ENCODE assay signal across 19 cellular contexts in genomic region chr13:49502954-49503353, GRCh38. TPM values are rescaled to one million over a fixed set of nuclear protein-coding genes. Genes with fewer than 3 reads are reported as not detected.
A peak's percentile ranks its signal among the peaks of the same experiment; 100 is the strongest.
DNase-seq lines count a peak whose midpoint lies in the region; ATAC-seq and TF ChIP-seq lines count a peak whose summit lies in the region.
"Had no signal": no experiment of that assay in that cellular context is flagged by ENCODE, and none has a peak within 500 bp of the region (broad histone marks: within the 10 kb centered on the region; RNA-seq: fewer than 3 reads in every experiment).

No MANE protein-coding gene starts in this region.

- H3K9me3 ChIP-seq in heart left ventricle (no peaks in the 10 kb centered on the region), right atrium auricular region (no peaks in the 10 kb centered on the region), right cardiac atrium (ENCODE audit: control insufficient read depth, low read length) (no peaks in the 10 kb centered on the region), transverse colon (no peaks in the 10 kb centered on the region), SJCRH30 (replicated peaks) (no peaks in the 10 kb centered on the region)
- H3K9me3 ChIP-seq: gastrocnemius medialis, spleen had no signal

- no peak overlapping the region for H3K4me3 ChIP-seq in heart left ventricle
- no peak overlapping the region for H3K4me3 ChIP-seq in right atrium auricular region
- no peak overlapping the region for H3K4me3 ChIP-seq in choroid plexus epithelial cell (ENCODE audit: low read depth, low read length)
- no peak overlapping the region for H3K4me3 ChIP-seq in right cardiac atrium (ENCODE audit: low read length)
- no peak overlapping the region for H3K4me3 ChIP-seq in transverse colon
- H3K4me3 ChIP-seq in SJCRH30 = no peak overlapping the region
- H3K4me3 ChIP-seq: gastrocnemius medialis, spleen had no signal

- H3K27ac ChIP-seq in heart left ventricle (peak overlapping the region in 3 of 12 donors; percentile 7 to 37 (median 11)), right atrium auricular region (no peak overlapping the region), right cardiac atrium (ENCODE audit: low read length) (no peak overlapping the region), transverse colon (no peak overlapping the region), SJCRH30 (no peak overlapping the region)
- H3K27ac ChIP-seq: brain microvascular endothelial cell, gastrocnemius medialis had no signal

- ATAC-seq in heart left ventricle (peak in 3 of 4 donors; percentile 26 to 53 (median 53)), right cardiac atrium (peak; percentile 32 to 58), HG03095 (IDR thresholded peaks at IDR 0.05; ENCODE audit: unreplicated experiment) (no peak)

- TF ChIP-seq EP300 in transverse colon (IDR thresholded peaks at IDR 0.05; ENCODE audit: low read depth) = no peak

- H3K27me3 ChIP-seq in heart left ventricle (no peaks in the 10 kb centered on the region), right atrium auricular region (no peaks in the 10 kb centered on the region), right cardiac atrium (ENCODE audit: control insufficient read depth, insufficient read depth) (no peaks in the 10 kb centered on the region), transverse colon (no peaks in the 10 kb centered on the region), SJCRH30 (no peaks in the 10 kb centered on the region)
- H3K27me3 ChIP-seq: brain microvascular endothelial cell, gastrocnemius medialis, spleen had no signal

- intact Hi-C loops in heart left ventricle (cut with DNase I) = no loop called here
- intact Hi-C loops in right cardiac atrium (cut with DNase I) = no loop called here
- intact Hi-C loops in transverse colon (cut with DNase I; ENCODE audit: low total_unique reads) = no loop called here

- H3K4me1 ChIP-seq in heart left ventricle (peaks cover 0 to 32% (median 0%) of the 10 kb centered on the region in 12 donors), right atrium auricular region (no peaks in the 10 kb centered on the region), right cardiac atrium (ENCODE audit: control insufficient read depth, insufficient read depth, low read length) (peaks cover 3% of the 10 kb centered on the region), transverse colon (peaks cover 0 to 9% (median 0%) of the 10 kb centered on the region in 4 donors), SJCRH30 (peaks cover 20% of the 10 kb centered on the region)
- H3K4me1 ChIP-seq: gastrocnemius medialis had no signal

- 38 to 56% (median 43%) methylated on average over 9 of the region's 9 CpGs for WGBS in heart left ventricle, 4 donors
- WGBS in right cardiac atrium = 50% methylated on average over 9 of the region's 9 CpGs
- WGBS in transverse colon (ENCODE audit: low coverage in 1 of 2), 2 donors = 75 to 79% methylated on average over 8 to 9 of the region's 9 CpGs

- DNase-seq in heart left ventricle (peak in 2 of 5 donors; percentile 21 to 36), right atrium auricular region (ENCODE audit: low spot score) (no peak), choroid plexus epithelial cell (ENCODE audit: low read depth) (peak; percentile 90), right cardiac atrium (peak in 1 of 3 donors; percentile 41), transverse colon (peak; percentile 8), SJCRH30 (no peak), D341Med (ENCODE audit: low spot score) (no peak)
- DNase-seq: activated CD4-positive, CD25-positive, alpha-beta regulatory T cell; activated naive CD4-positive, alpha-beta T cell; brain microvascular endothelial cell; effector CD4-positive, alpha-beta T cell; immature natural killer cell; KG1; mesendoderm; NCI-H1417 treated with DMSO at 0.1 percent for 48 hours; spleen; stimulated activated naive CD4-positive, alpha-beta T cell treated with Interleukin-2 at 50 U/mL for 16 hours had no signal

- in situ Hi-C loops in transverse colon (cut with MboI; ENCODE audit: low pct_ligation_motif_present in 1 of 4, low pct_unique_long_range_greater_than_20kb in 1 of 4, low sequenced_read_pairs in 3 of 4) = no loop called here

- TF ChIP-seq CTCF in heart left ventricle (IDR thresholded peaks at IDR 0.05) (no peak), right atrium auricular region (IDR thresholded peaks at IDR 0.05) (no peak), choroid plexus epithelial cell (conservative IDR thresholded peaks at IDR 0.05; ENCODE audit: low read depth, low read length) (no peak), transverse colon (IDR thresholded peaks at IDR 0.05) (no peak)

- no peak for TF ChIP-seq POLR2A in heart left ventricle (IDR thresholded peaks at IDR 0.05)
- TF ChIP-seq POLR2A in transverse colon (IDR thresholded peaks at IDR 0.05) = no peak

- H3K36me3 ChIP-seq in heart left ventricle (peaks cover 0 to 36% (median 9%) of the 10 kb centered on the region in 9 donors), right atrium auricular region (no peaks in the 10 kb centered on the region), transverse colon (peaks cover 0 to 4% (median 0%) of the 10 kb centered on the region in 4 donors), SJCRH30 (no peaks in the 10 kb centered on the region)
- H3K36me3 ChIP-seq: brain microvascular endothelial cell, gastrocnemius medialis had no signal

RNA-seq across cellular contexts. Expression of gene PHF11, which starts 7.2 kb away (rescaled TPM):
- total RNA-seq in heart left ventricle (10 to 100 TPM; 13.7 to 48.5 (median 16.5) TPM), right atrium auricular region (10 to 100 TPM; 14.8 to 22.3 TPM), right cardiac atrium (10 to 100 TPM; 20.2 to 31.1 (median 23.9) TPM), transverse colon (10 to 100 TPM in 3 of 4 donors, 1 to 10 TPM in 1; 4.2 to 32.1 (median 18.7) TPM)
- polyA plus RNA-seq in heart left ventricle (10 to 100 TPM; 17.4 to 28.0 TPM), right cardiac atrium (23.8 TPM)
- total RNA-seq in SJCRH30 (2014; rRNA removed; shearing (Covaris generic)) = not detected in 2 replicates

RNA-seq across cellular contexts. Expression of gene SETDB2, which starts 58.9 kb away (rescaled TPM):
- total RNA-seq in heart left ventricle = 10 to 100 TPM in 7 of 9 donors, 1 to 10 TPM in 2; 7.9 to 19.8 (median 13.5) TPM
- polyA plus RNA-seq in heart left ventricle = 1 to 10 TPM; 3.7 to 7.3 TPM
- 10 to 100 TPM in 1 of 2 donors, 1 to 10 TPM in 1; 7.3 to 12.4 TPM for total RNA-seq in right atrium auricular region
- 10 to 100 TPM; 13.1 to 18.6 (median 16.0) TPM for total RNA-seq in right cardiac atrium
- 5.0 TPM for polyA plus RNA-seq in right cardiac atrium
- total RNA-seq in transverse colon = 10 to 100 TPM in 1 of 4 donors, 1 to 10 TPM in 3; 2.8 to 11.6 (median 8.8) TPM
- 8.9 and 10.9 TPM in 2 replicates for total RNA-seq in SJCRH30 (2014; rRNA removed; shearing (Covaris generic))

RNA-seq across cellular contexts. Expression of gene CAB39L, which starts 59.1 kb away (rescaled TPM):
- 10 to 100 TPM; 10.2 to 27.4 (median 19.0) TPM for total RNA-seq in heart left ventricle
- 10 to 100 TPM in 1 of 2 donors, 1 to 10 TPM in 1; 5.9 to 12.1 TPM for polyA plus RNA-seq in heart left ventricle
- 10 to 100 TPM; 24.3 to 27.1 TPM for total RNA-seq in right atrium auricular region
- total RNA-seq in right cardiac atrium = 10 to 100 TPM; 24.6 to 31.7 (median 28.2) TPM
- polyA plus RNA-seq in right cardiac atrium = 15.4 TPM
- 10 to 100 TPM; 23.5 to 36.7 (median 25.4) TPM for total RNA-seq in transverse colon
- total RNA-seq in SJCRH30 (2014; rRNA removed; shearing (Covaris generic)) = 2.4 and 3.3 TPM in 2 replicates

Comparison
In these comparisons a context has a peak if more than half of its experiments do, and no peak if none do; other contexts are left out.
1. DNase-seq: peak in choroid plexus epithelial cell (single experiment) and transverse colon (single experiment); none in right atrium auricular region (single experiment), SJCRH30 (0 of 2) and D341Med (single experiment).